In genomic region chr1:6343506-6344405, GRCh38 we compare ENCODE assay signal across 8 cellular contexts. TPM values are rescaled to one million over a fixed set of nuclear protein-coding genes. Genes with fewer than 3 reads are reported as not detected.
DNase-seq lines count a peak whose midpoint lies in the region; ATAC-seq and TF ChIP-seq lines count a peak whose summit lies in the region.

No MANE protein-coding gene starts in this region.

- peaks cover 31% of the 10 kb centered on the region for H3K36me3 ChIP-seq in RWPE2 (ENCODE audit: low read depth)

- H3K27me3 ChIP-seq in RWPE2 (ENCODE audit: insufficient read depth, poor library complexity, severe bottlenecking) = no peaks in the 10 kb centered on the region

- H3K4me1 ChIP-seq in RWPE2 (ENCODE audit: insufficient read depth, poor library complexity, severe bottlenecking) = peaks cover 14% of the 10 kb centered on the region

- H3K27ac ChIP-seq in RWPE2 (ENCODE audit: poor library complexity, severe bottlenecking) = peak overlapping the region; percentile 49

- H3K9me3 ChIP-seq in RWPE2 (ENCODE audit: severe bottlenecking) = no peaks in the 10 kb centered on the region

- H3K27ac Mint-ChIP-seq in activated naive CD4-positive, alpha-beta T cell treated with anti-CD3 and anti-CD28 coated beads, Interleukin-2, amount 50 U/mL, for 24 hours = peak overlapping the region; percentile 35

- DNase-seq in Daoy (ENCODE audit: low read depth) = peak; percentile 90
- peak; percentile 79 for DNase-seq in HuH-7.5 (ENCODE audit: low spot score)
- DNase-seq in RWPE2 (ENCODE audit: low spot score) = peak; percentile 89
- DNase-seq in Right ventricle myocardium superior = peak; percentile 75
- peak; percentile 70 for DNase-seq in renal cortical epithelial cell (ENCODE audit: low read depth)

- no peak overlapping the region for H3K4me3 ChIP-seq in RWPE2 (ENCODE audit: severe bottlenecking)

- ATAC-seq in RWPE2 (ENCODE audit: low read depth) (peak; percentile 96), Right ventricle myocardium superior (ENCODE audit: poor library complexity) (peak; percentile 89), HG02840 (IDR thresholded peaks at IDR 0.05; ENCODE audit: low FRiP score, unreplicated experiment) (no peak), HG03175 (IDR thresholded peaks at IDR 0.05; ENCODE audit: unreplicated experiment) (no peak)

- intact Hi-C loops in Right ventricle myocardium superior (cut with DNase I) = loop anchor here (2.0 kb wide), 1 partner anchor 97 kb away; no protein-coding TSS in a partner anchor

- H3K4me1 Mint-ChIP-seq in activated naive CD4-positive, alpha-beta T cell treated with anti-CD3 and anti-CD28 coated beads, Interleukin-2, amount 50 U/mL, for 24 hours = peaks cover 11% of the 10 kb centered on the region

- TF ChIP-seq CTCF in RWPE2 (IDR thresholded peaks at IDR 0.05; ENCODE audit: poor library complexity, severe bottlenecking) = peak; percentile 94

- peaks cover 2% of the 10 kb centered on the region for H3K36me3 Mint-ChIP-seq in activated naive CD4-positive, alpha-beta T cell treated with anti-CD3 and anti-CD28 coated beads, Interleukin-2, amount 50 U/mL, for 24 hours

- H3K9me3 Mint-ChIP-seq in activated naive CD4-positive, alpha-beta T cell treated with anti-CD3 and anti-CD28 coated beads, Interleukin-2, amount 50 U/mL, for 24 hours = no peaks in the 10 kb centered on the region

- H3K27me3 Mint-ChIP-seq in activated naive CD4-positive, alpha-beta T cell treated with anti-CD3 and anti-CD28 coated beads, Interleukin-2, amount 50 U/mL, for 24 hours = no peaks in the 10 kb centered on the region

- H3K4me3 Mint-ChIP-seq in activated naive CD4-positive, alpha-beta T cell treated with anti-CD3 and anti-CD28 coated beads, Interleukin-2, amount 50 U/mL, for 24 hours = no peak overlapping the region

RNA-seq across cellular contexts. Expression of gene ACOT7, which starts 49.8 kb away (rescaled TPM):
- total RNA-seq in Daoy (2014; rRNA removed; shearing (Covaris generic)) = 41.9 and 45.1 TPM in 2 replicates
- total RNA-seq in Right ventricle myocardium superior = 8.5 TPM
- total RNA-seq in renal cortical epithelial cell = 17.9 and 23.1 TPM in 2 replicates

Comparison
In these comparisons a context has a peak if more than half of its experiments do, and no peak if none do; other contexts are left out.
1. ATAC-seq: peak in RWPE2 (single experiment) and Right ventricle myocardium superior (single experiment); none in HG02840 (single experiment) and HG03175 (single experiment).
2. Peak in every context shown above with its lines, with median percentiles within 50 percentile points of each other: DNase-seq.